ENCODE assay signal across 9 cellular contexts in genomic region chr12:53989227-53990113, GRCh38. TPM values are rescaled to one million over a fixed set of nuclear protein-coding genes. Genes with fewer than 3 reads are reported as not detected.
DNase-seq lines count a peak whose midpoint lies in the region; ATAC-seq and TF ChIP-seq lines count a peak whose summit lies in the region.
"Had no signal": no experiment of that assay in that cellular context is flagged by ENCODE, and none has a peak within 500 bp of the region (broad histone marks: within the 10 kb centered on the region; RNA-seq: fewer than 3 reads in every experiment).

No MANE protein-coding gene starts in this region.

- H3K4me3 ChIP-seq in foreskin fibroblast (ENCODE audit: low read depth in 1 of 2, low read length in 2 of 2) = peak overlapping the region; percentile 29 to 78
- H3K4me3 ChIP-seq in suprapubic skin = peak overlapping the region; percentile 37
- no peak overlapping the region for H3K4me3 ChIP-seq in H7 (ENCODE audit: insufficient read depth, low read depth, low read length)
- H3K4me3 ChIP-seq: BLaER1 treated with 17β-estradiol and CSF1 and Interleukin-3, amounts not matched to agents 10 nM and 100 nM had no signal

- H3K36me3 ChIP-seq in suprapubic skin (no peaks in the 10 kb centered on the region), H7 (replicated peaks; ENCODE audit: control insufficient read depth, insufficient read depth, low read length) (no peaks in the 10 kb centered on the region)
- H3K36me3 ChIP-seq: BLaER1 treated with 17β-estradiol and CSF1 and Interleukin-3, amounts not matched to agents 10 nM and 100 nM had no signal

- H3K27ac ChIP-seq in suprapubic skin = peak overlapping the region; percentile 98
- H3K27ac ChIP-seq: BLaER1 treated with 17β-estradiol and CSF1 and Interleukin-3, amounts not matched to agents 10 nM and 100 nM had no signal

- TF ChIP-seq CTCF in foreskin fibroblast (IDR thresholded peaks at IDR 0.05; ENCODE audit: low read depth, low read length) = peak; percentile 37
- TF ChIP-seq CTCF in suprapubic skin (IDR thresholded peaks at IDR 0.05) = peak in 1 of 2 donors; percentile 27

- peaks cover 93% of the 10 kb centered on the region for H3K4me1 ChIP-seq in suprapubic skin

- WGBS in suprapubic skin = 10% methylated on average over 28 of the region's 28 CpGs

- no peaks in the 10 kb centered on the region for H3K9me3 ChIP-seq in suprapubic skin

- peak; percentile 47 for ATAC-seq in HG03280 (IDR thresholded peaks at IDR 0.05; ENCODE audit: unreplicated experiment)
- ATAC-seq in HG03108 (IDR thresholded peaks at IDR 0.05; ENCODE audit: unreplicated experiment) = no peak

- no peak for TF ChIP-seq POLR2A in suprapubic skin (IDR thresholded peaks at IDR 0.05)

- DNase-seq in DMS53 (lab: John Stamatoyannopoulos, UW) (peak; percentile 67), DMS53 treated with DMSO at 0.1 percent for 48 hours (lab: John Stamatoyannopoulos, UW; ENCODE audit: unreplicated experiment) (no peak), SK-N-DZ (ENCODE audit: low spot score) (peak; percentile 49), foreskin fibroblast (peak; percentile 78 to 82), suprapubic skin (ENCODE audit: low spot score in 2 of 2) (no peak), H7 (no peak)

- TF ChIP-seq EP300 in suprapubic skin (IDR thresholded peaks at IDR 0.05) = no peak

- peaks cover 43% of the 10 kb centered on the region for H3K27me3 ChIP-seq in suprapubic skin
- H3K27me3 ChIP-seq in H7 (ENCODE audit: control insufficient read depth, insufficient read depth, low read length) = peaks cover 98% of the 10 kb centered on the region

RNA-seq across cellular contexts. Expression of gene HOXC10, which starts 4.5 kb away (rescaled TPM):
- polyA plus RNA-seq in SK-N-DZ (2014; cell fraction: cytosol; rRNA removed) = not detected in 2 replicates
- polyA plus RNA-seq in SK-N-DZ (2014; cell fraction: nucleus; rRNA removed) = not detected in 2 replicates
- total RNA-seq in suprapubic skin = 10 to 100 TPM in 3 of 4 donors, 1 to 10 TPM in 1; 8.8 to 24.7 (median 13.3) TPM
- total RNA-seq in H7 (2014; rRNA removed; shearing (Covaris generic)) = not detected in 2 replicates

RNA-seq across cellular contexts. Expression of gene HOXC9, which starts 10.5 kb away (rescaled TPM):
- 1.4 TPM in 1 of 2 replicates, not detected in the other for polyA plus RNA-seq in SK-N-DZ (2014; cell fraction: cytosol; rRNA removed)
- polyA plus RNA-seq in SK-N-DZ (2014; cell fraction: nucleus; rRNA removed) = 0.25 TPM in 1 of 2 replicates, not detected in the other
- 10 to 100 TPM in 1 of 4 donors, 1 to 10 TPM in 3; 4.9 to 12.2 (median 6.1) TPM for total RNA-seq in suprapubic skin
- total RNA-seq in H7 (2014; rRNA removed; shearing (Covaris generic)) = not detected in 2 replicates

RNA-seq across cellular contexts. Expression of gene HOTAIR, which starts 14.7 kb away (rescaled TPM):
- polyA plus RNA-seq in SK-N-DZ (2014; cell fraction: cytosol; rRNA removed) = not detected in 2 replicates
- polyA plus RNA-seq in SK-N-DZ (2014; cell fraction: nucleus; rRNA removed) = 0.13 TPM in 1 of 2 replicates, not detected in the other
- 10 to 100 TPM in 2 of 4 donors, 1 to 10 TPM in 2; 1.4 to 15.7 (median 10.7) TPM for total RNA-seq in suprapubic skin
- total RNA-seq in H7 (2014; rRNA removed; shearing (Covaris generic)) = not detected in 2 replicates

RNA-seq across cellular contexts. Expression of gene HOXC11, which starts 16.5 kb away (rescaled TPM):
- not detected in 2 replicates for polyA plus RNA-seq in SK-N-DZ (2014; cell fraction: cytosol; rRNA removed)
- not detected in 2 replicates for polyA plus RNA-seq in SK-N-DZ (2014; cell fraction: nucleus; rRNA removed)
- total RNA-seq in suprapubic skin = 1 to 10 TPM; 3.1 to 3.7 (median 3.5) TPM
- not detected in 2 replicates for total RNA-seq in H7 (2014; rRNA removed; shearing (Covaris generic))

RNA-seq across cellular contexts. Expression of gene HOXC8, which starts 19.3 kb away (rescaled TPM):
- not detected in 2 replicates for polyA plus RNA-seq in SK-N-DZ (2014; cell fraction: cytosol; rRNA removed)
- polyA plus RNA-seq in SK-N-DZ (2014; cell fraction: nucleus; rRNA removed) = not detected in 2 replicates
- total RNA-seq in suprapubic skin = 1 to 10 TPM in 3 of 4 donors, under 1 TPM in 1; 0.23 to 8.4 (median 1.6) TPM
- not detected in 2 replicates for total RNA-seq in H7 (2014; rRNA removed; shearing (Covaris generic))

Comparison
In these comparisons a context has a peak if more than half of its experiments do, and no peak if none do; other contexts are left out.
1. DNase-seq: peak in DMS53 (single experiment), SK-N-DZ (single experiment) and foreskin fibroblast (2 of 2); none in DMS53 treated with DMSO at 0.1 percent for 48 hours (single experiment), suprapubic skin (0 of 2) and H7 (single experiment).